Comparison of ENCODE assay signal across 18 cellular contexts in genomic region chr15:39367591-39367990, GRCh38.
"Had no signal": no experiment of that assay in that cellular context is flagged by ENCODE, and none has a peak within 500 bp of the region (broad histone marks: within the 10 kb centered on the region; RNA-seq: fewer than 3 reads in every experiment).

No MANE protein-coding gene starts in this region.

- H3K36me3 ChIP-seq: colonic mucosa, gastrocnemius medialis, heart right ventricle, neutrophil, sigmoid colon had no signal

- H3K4me3 ChIP-seq: colonic mucosa, gastrocnemius medialis, heart right ventricle, sigmoid colon had no signal

- H3K9me3 ChIP-seq: colonic mucosa, gastrocnemius medialis, neutrophil had no signal

- H3K27me3 ChIP-seq: colonic mucosa, gastrocnemius medialis, heart right ventricle, sigmoid colon had no signal

- H3K27ac Mint-ChIP-seq: endodermal cell; naive thymus-derived CD4-positive, alpha-beta T cell had no signal

- FAIRE-seq: endothelial cell of umbilical vein, small intestine had no signal

- H3K4me1 Mint-ChIP-seq: endodermal cell; naive thymus-derived CD4-positive, alpha-beta T cell had no signal

- H3K4me3 Mint-ChIP-seq: endodermal cell; naive thymus-derived CD4-positive, alpha-beta T cell had no signal

- H3K27ac ChIP-seq: colonic mucosa, gastrocnemius medialis, heart right ventricle, neutrophil, sigmoid colon had no signal

- DNase-seq: colonic mucosa; effector CD4-positive, alpha-beta T cell; endodermal cell; erythroblast; gastrocnemius medialis; heart right ventricle; hypothalamus; islet precursor cell; mammary epithelial cell; naive thymus-derived CD4-positive, alpha-beta T cell; sigmoid colon; small intestine; stimulated activated CD4-positive, alpha-beta T cell treated with anti-CD3 and anti-CD28 coated beads, Interleukin-12 subunit alpha, Interleukin-12 subunit beta, amount 100 ng/mL, for 4 hours; stimulated activated CD4-positive, alpha-beta T cell treated with anti-CD3 and anti-CD28 coated beads, Interleukin-2, amount 100 ng/mL, for 48 hours; stimulated activated naive CD4-positive, alpha-beta T cell treated with Interleukin-2 at 50 U/mL for 16 hours; trophoblast cell had no signal

- H3K4me1 ChIP-seq: colonic mucosa, gastrocnemius medialis had no signal
